Comparison of ENCODE assay signal across 8 cellular contexts in the genomic region with DNA sequence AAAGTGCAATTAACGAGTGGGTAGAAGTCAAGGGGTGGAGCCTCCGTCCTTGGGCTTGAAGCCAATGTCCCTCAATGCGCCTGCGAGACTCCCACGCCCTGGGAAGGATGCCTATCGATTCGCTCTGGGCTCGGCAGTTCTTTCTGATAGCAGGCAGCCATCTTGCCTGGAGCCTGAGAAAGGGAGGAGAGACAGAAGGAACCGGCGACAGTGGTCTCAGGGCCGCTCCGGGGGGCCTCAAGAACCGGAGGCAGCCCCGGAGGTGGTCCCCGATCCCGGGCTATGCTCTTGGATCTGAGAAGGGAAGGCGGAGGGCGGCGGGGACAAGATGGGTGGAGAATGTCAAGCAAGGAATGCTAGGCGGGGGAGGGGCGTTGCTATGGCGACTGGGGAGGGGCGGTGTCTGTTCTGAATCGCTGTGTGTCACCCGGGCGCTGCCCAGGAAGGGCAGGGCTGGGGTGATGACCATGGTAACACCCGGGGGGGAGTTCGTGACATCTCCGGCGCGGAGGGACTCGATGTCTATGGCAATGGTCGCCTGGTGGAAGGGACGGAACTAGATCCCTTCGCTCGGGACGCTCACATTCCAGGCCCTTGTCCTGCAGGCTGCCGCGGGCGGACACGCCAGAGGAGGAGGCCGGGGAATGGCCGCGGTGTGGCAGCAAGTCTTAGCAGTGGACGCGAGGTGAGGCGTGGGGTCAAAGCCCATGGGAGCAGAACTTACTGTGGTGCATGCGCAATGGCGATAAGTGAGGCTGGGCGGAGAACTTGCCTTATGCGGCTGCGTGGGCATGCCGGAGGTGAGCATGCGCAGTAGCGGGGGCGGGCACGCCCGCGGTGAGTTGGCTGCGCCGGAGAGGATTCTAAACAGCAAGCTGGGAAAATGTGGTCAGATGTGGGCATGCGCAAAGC. TPM values are rescaled to one million over a fixed set of nuclear protein-coding genes. Genes with fewer than 3 reads are reported as not detected.
A peak's percentile ranks its signal among the peaks of the same experiment; 100 is the strongest.
DNase-seq lines count a peak whose midpoint lies in the region; ATAC-seq, FAIRE-seq and TF ChIP-seq lines count a peak whose summit lies in the region.

Gene WDR13, plus strand, starts transcription at position 140 of the 912 bp plus-strand sequence. Its CDS starts 505 bp downstream, at position 645.

- H3K36me3 ChIP-seq in BLaER1: peaks cover 39% of the 10 kb centered on the region
- H3K36me3 ChIP-seq in HepG2 (replicated peaks in 1 of 2; ENCODE audit: control insufficient read depth in 1 of 2, insufficient read depth in 2 of 2, low read length in 2 of 2): peaks cover 2 to 5% of the 10 kb centered on the region in 2 experiments; a peak in 3 of 5 replicates

- H3K27me3 Mint-ChIP-seq in activated CD4-positive, alpha-beta memory T cell treated with anti-CD3 and anti-CD28 coated beads for 36 hours: no peaks in the 10 kb centered on the region

- H3K27me3 ChIP-seq in BLaER1: no peaks in the 10 kb centered on the region
- H3K27me3 ChIP-seq in HepG2 (ENCODE audit: control insufficient read depth in 1 of 2, insufficient read depth in 2 of 2, low read length in 2 of 2): no peaks in the 10 kb centered on the region

- H3K4me2 ChIP-seq in BLaER1 (peak within 1 kb of the TSS; percentile 70), HepG2 (ENCODE audit: low read depth, low read length) (peak within 1 kb of the TSS; percentile 84)

- H3K27ac ChIP-seq in BLaER1: peak within 1 kb of the TSS; percentile 89
- peak within 1 kb of the TSS; percentile 98 for H3K27ac ChIP-seq in HepG2 (ENCODE audit: extremely low read length, insufficient read depth, low read length)

- TF ChIP-seq CTCF in HepG2 (CRISPR knock-in tag; IDR thresholded peaks at IDR 0.05): peak; percentile 42; the same call in 1 of the 2 replicates

- peak; percentile 67 for ATAC-seq in GM19351 (IDR thresholded peaks at IDR 0.05; ENCODE audit: unreplicated experiment)
- peak; percentile 89 for ATAC-seq in HepG2

- intact Hi-C loops in activated CD4-positive, alpha-beta memory T cell treated with anti-CD3 and anti-CD28 coated beads for 36 hours (cut with micrococcal nuclease): loop anchor here (1.0 to 5.0 kb wide), 3 partner anchors 23 to 140 kb away; partner anchors contain the start of genes EBP and RBM3
- intact Hi-C loops in HepG2 (cut with micrococcal nuclease; ENCODE audit: unreplicated experiment): no loop called here

- CTCF ChIA-PET in activated CD4-positive, alpha-beta memory T cell treated with anti-CD3 and anti-CD28 coated beads for 36 hours (lab: Charles Lee): no interaction called here
- CTCF ChIA-PET in HepG2 (lab: Yijun Ruan, JAX; ENCODE audit: low intra/inter-chr PET ratio, low total read pairs): no interaction called here

- peak within 1 kb of the TSS; percentile 96 for H3K4me3 Mint-ChIP-seq in activated CD4-positive, alpha-beta memory T cell treated with anti-CD3 and anti-CD28 coated beads for 36 hours

- peak within 1 kb of the TSS; percentile 99 for H3K27ac Mint-ChIP-seq in activated CD4-positive, alpha-beta memory T cell treated with anti-CD3 and anti-CD28 coated beads for 36 hours

- TF ChIP-seq EP300 in HepG2 (IDR thresholded peaks at IDR 0.05; ENCODE audit: low read depth in 2 of 2, low read length in 2 of 2) (no peak), HepG2 (CRISPR knock-in tag; IDR thresholded peaks at IDR 0.05; ENCODE audit: borderline replicate concordance) (no peak)

- DNase-seq in HK-2 (ENCODE audit: unreplicated experiment) (peak; percentile 94), NCI-H82 treated with DMSO at 0.1 percent for 48 hours (lab: John Stamatoyannopoulos, UW; ENCODE audit: unreplicated experiment) (peak; percentile 79), dermis microvascular lymphatic vessel endothelial cell (ENCODE audit: low read depth in 2 of 2) (peak; percentile 89 to 93), HepG2 (ENCODE audit: low spot score) (peak; percentile 84)
- peak; percentile 93 for DNase-seq in activated CD4-positive, alpha-beta memory T cell treated with anti-CD3 and anti-CD28 coated beads for 36 hours
- DNase-seq in stimulated activated CD4-positive, alpha-beta T cell treated with anti-CD3 and anti-CD28 coated beads, Interleukin-2, amount 100 ng/mL, for 48 hours: peak; percentile 78 to 82

- H3K9ac ChIP-seq in BLaER1 (peak within 1 kb of the TSS; percentile 86), HepG2 (ENCODE audit: insufficient read depth, low read depth, low read length) (peak within 1 kb of the TSS; percentile 95)

- TSS peak; percentile 95 for BruUV-seq in HepG2 (replicated peaks; lab: Mats Ljungman, UMichigan)

- H3K4me1 Mint-ChIP-seq in activated CD4-positive, alpha-beta memory T cell treated with anti-CD3 and anti-CD28 coated beads for 36 hours (ENCODE audit: low read depth): peaks cover 8% of the 10 kb centered on the region

- H4K20me1 ChIP-seq in BLaER1: no peaks in the 10 kb centered on the region
- no peaks in the 10 kb centered on the region for H4K20me1 ChIP-seq in HepG2 (ENCODE audit: insufficient read depth, low read length)

- H2AFZ ChIP-seq in HepG2 (ENCODE audit: low read length): no peak within 1 kb of the TSS

- TF ChIP-seq RAD21 in HepG2 (CRISPR knock-in tag; IDR thresholded peaks at IDR 0.05): no peak

- H3K4me1 ChIP-seq in BLaER1 (peaks cover 29% of the 10 kb centered on the region), HepG2 (ENCODE audit: insufficient read depth, low read length) (peaks cover 17% of the 10 kb centered on the region)

- H3K4me3 ChIP-seq in BLaER1 (peak within 1 kb of the TSS; percentile 77), HepG2 (replicated peaks in 1 of 3; ENCODE audit: insufficient read depth in 1 of 3, low read depth in 2 of 3, low read length in 3 of 3) (peak within 1 kb of the TSS; percentile 73 to 81 (median 74); a peak in 5 of 6 replicates)

- in situ Hi-C loops in HepG2 (cut with HindIII; ENCODE audit: extremely low pct_ligation_motif_present, low pct_unique_long_range_greater_than_20kb): no loop called here

- peaks cover 4% of the 10 kb centered on the region for H3K36me3 Mint-ChIP-seq in activated CD4-positive, alpha-beta memory T cell treated with anti-CD3 and anti-CD28 coated beads for 36 hours

- peak; percentile 94 for FAIRE-seq in HepG2 (lab: Jason Lieb, UNC)

- H3K9me3 ChIP-seq in BLaER1: no peaks in the 10 kb centered on the region
- H3K9me3 ChIP-seq in HepG2 (ENCODE audit: low read length): no peaks in the 10 kb centered on the region

- TF ChIP-seq POLR2A in HepG2 (IDR thresholded peaks at IDR 0.05; ENCODE audit: insufficient read depth in 1 of 2, low read depth in 2 of 2, low read length in 2 of 2): peak; percentile 73 to 88

- 0% methylated on average over 7 of the region's 62 CpGs for WGBS in HepG2 (ENCODE audit: low lambda C conversion rate)

- POLR2A ChIA-PET in activated CD4-positive, alpha-beta memory T cell treated with anti-CD3 and anti-CD28 coated beads for 36 hours (lab: Charles Lee): interaction anchor here (0.5 to 0.9 kb wide), 2 partner anchors 202 to 322 kb away, joined by 3 to 4 read pairs; no protein-coding TSS in a partner anchor
- POLR2A ChIA-PET in HepG2 (lab: Yijun Ruan, JAX): interaction anchor here (0.7 to 1.0 kb wide), 4 partner anchors 20 to 79 kb away, joined by 3 to 15 read pairs (median 4); partner anchors contain the start of gene RBM3

- H3K9me3 Mint-ChIP-seq in activated CD4-positive, alpha-beta memory T cell treated with anti-CD3 and anti-CD28 coated beads for 36 hours: no peaks in the 10 kb centered on the region

- no peaks in the 10 kb centered on the region for H3K79me2 ChIP-seq in HepG2 (ENCODE audit: insufficient read depth, low read length)

TF ChIP-seq in HepG2, 621 proteins besides CTCF, POLR2A, EP300 and RAD21 (continues in another document):
- TF ChIP-seq, protein P1, sequence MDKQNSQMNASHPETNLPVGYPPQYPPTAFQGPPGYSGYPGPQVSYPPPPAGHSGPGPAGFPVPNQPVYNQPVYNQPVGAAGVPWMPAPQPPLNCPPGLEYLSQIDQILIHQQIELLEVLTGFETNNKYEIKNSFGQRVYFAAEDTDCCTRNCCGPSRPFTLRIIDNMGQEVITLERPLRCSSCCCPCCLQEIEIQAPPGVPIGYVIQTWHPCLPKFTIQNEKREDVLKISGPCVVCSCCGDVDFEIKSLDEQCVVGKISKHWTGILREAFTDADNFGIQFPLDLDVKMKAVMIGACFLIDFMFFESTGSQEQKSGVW (CRISPR knock-in tag; IDR thresholded peaks at IDR 0.05; ENCODE audit: borderline replicate concordance): no peak
- TF ChIP-seq SAFB2 (CRISPR knock-in tag; IDR thresholded peaks at IDR 0.05; ENCODE audit: borderline replicate concordance, low read depth): no peak
- TF ChIP-seq ZNF496 (CRISPR knock-in tag; IDR thresholded peaks at IDR 0.05; ENCODE audit: insufficient replicate concordance): no peak
- no peak for TF ChIP-seq HMGA1 (CRISPR knock-in tag; conservative IDR thresholded peaks at IDR 0.05)
- TF ChIP-seq HHEX (CRISPR knock-in tag; IDR thresholded peaks at IDR 0.05): no peak

RNA-seq across cellular contexts. Expression of gene WDR13, which starts in this region (rescaled TPM):
- total RNA-seq in activated CD4-positive, alpha-beta memory T cell treated with anti-CD3 and anti-CD28 coated beads for 36 hours: 10 to 100 TPM; 45.8 to 54.8 TPM
- total RNA-seq in dermis microvascular lymphatic vessel endothelial cell (116 and 123 TPM in 2 replicates), HepG2 (2016; rRNA removed; fragmentation: Illumina TruSeq; extraction: Trizol) (19.3 and 28.7 TPM in 2 replicates)
- 23.0 and 33.2 TPM in 2 replicates for total RNA-seq in HepG2 (2016; cell fraction: cytosol; rRNA removed; fragmentation: Illumina TruSeq; extraction: Trizol; ENCODE audit: low read depth)
- total RNA-seq in HepG2 (2016; cell fraction: insoluble cytoplasmic fraction; rRNA removed; fragmentation: Illumina TruSeq; extraction: Trizol): 20.8 and 29.5 TPM in 2 replicates
- 42.7 and 44.4 TPM in 2 replicates for total RNA-seq in HepG2 (2016; cell fraction: membrane; rRNA removed; fragmentation: Illumina TruSeq; extraction: Trizol)
- 15.9 and 18.0 TPM in 2 replicates for total RNA-seq in HepG2 (2016; cell fraction: nucleus; rRNA removed; fragmentation: Illumina TruSeq; extraction: Trizol)
- polyA plus RNA-seq in HepG2 (2011; rRNA removed): 37.1 and 52.7 TPM in 2 replicates
- 31.9 and 50.0 TPM in 2 replicates for polyA plus RNA-seq in HepG2 (2011; cell fraction: cytosol; rRNA removed)
- polyA plus RNA-seq in HepG2 (2011; cell fraction: nucleus; rRNA removed): 389 and 473 TPM in 2 replicates
- polyA plus RNA-seq in HepG2 (2012): 55.2 and 81.7 TPM in 2 replicates
- 21.0 and 24.5 TPM in 2 replicates for polyA plus RNA-seq in HepG2 (2016; cell fraction: cytosol; fragmentation: Illumina TruSeq; extraction: Trizol; ENCODE audit: low read depth)
- 20.4 and 20.7 TPM in 2 replicates for polyA plus RNA-seq in HepG2 (2016; cell fraction: insoluble cytoplasmic fraction; fragmentation: Illumina TruSeq; extraction: Trizol; ENCODE audit: low read depth)
- 28.5 and 34.5 TPM in 2 replicates for polyA plus RNA-seq in HepG2 (2016; cell fraction: membrane; fragmentation: Illumina TruSeq; extraction: Trizol; ENCODE audit: low read depth)
- 29.3 and 35.6 TPM in 2 replicates for polyA plus RNA-seq in HepG2 (2016; cell fraction: nucleus; fragmentation: Illumina TruSeq; extraction: Trizol; ENCODE audit: insufficient read depth, low read depth)
- polyA minus RNA-seq in HepG2 (2011; rRNA and poly(A)+ RNA removed; ENCODE audit: low replicate concordance): 95.4 and 111 TPM in 2 replicates
- 39.0 and 46.7 TPM in 2 replicates for polyA minus RNA-seq in HepG2 (2011; cell fraction: cytosol; rRNA and poly(A)+ RNA removed)
- 36.2 and 42.4 TPM in 2 replicates for polyA minus RNA-seq in HepG2 (2011; cell fraction: nucleus; rRNA and poly(A)+ RNA removed)

Comparison
In these comparisons a context has a peak if more than half of its experiments do, and no peak if none do; other contexts are left out.
1. Peak in every context shown above with its lines: DNase-seq, ATAC-seq, H3K4me3 ChIP-seq and H3K27ac ChIP-seq.